In the genomic region with DNA sequence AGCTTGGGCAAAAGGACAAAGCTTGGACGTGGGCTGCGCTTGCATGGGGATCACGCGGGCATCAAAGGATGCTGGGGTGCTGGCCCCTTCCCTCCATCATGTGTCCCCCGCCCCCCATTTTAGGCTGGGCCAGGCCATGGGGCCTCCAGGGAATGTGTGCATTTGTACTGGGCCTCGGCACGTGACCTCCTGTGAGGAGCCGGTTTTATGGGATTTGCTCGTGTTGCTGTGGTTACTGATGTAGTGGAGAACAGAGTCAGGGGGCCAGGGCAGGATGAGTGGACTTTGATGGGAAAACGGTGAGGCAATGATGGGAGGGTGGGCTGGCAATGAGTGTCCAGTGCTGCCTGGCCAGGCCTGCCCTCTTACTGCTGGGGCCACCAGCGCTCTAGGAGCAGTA, we compare ENCODE assay signal across 26 cellular contexts.
"Had no signal": no experiment of that assay in that cellular context is flagged by ENCODE, and none has a peak within 500 bp of the region (broad histone marks: within the 10 kb centered on the region; RNA-seq: fewer than 3 reads in every experiment).

No MANE protein-coding gene starts in this region.

- H3K4me3 ChIP-seq: coronary artery, esophagus squamous epithelium, left lung, mucosa of descending colon, right lobe of liver, suprapubic skin, transverse colon, upper lobe of right lung, uterus had no signal

- DNase-seq: dermis blood vessel endothelial cell; effector memory CD4-positive, alpha-beta T cell; erythroblast; esophagus squamous epithelium; foreskin melanocyte; head of caudate nucleus; kidney; left lung; mesenchymal stem cell; mucosa of descending colon; naive B cell; nephron progenitor cell; right lobe of liver; small intestine; stimulated activated CD4-positive, alpha-beta T cell treated with anti-CD3 and anti-CD28 coated beads, Interleukin-15, amount 100 ng/mL, for 24 hours; stimulated activated CD4-positive, alpha-beta T cell treated with anti-CD3 and anti-CD28 coated beads, Interleukin-2, amount 100 ng/mL, for 48 hours; stimulated activated naive CD4-positive, alpha-beta T cell; stimulated activated naive CD8-positive, alpha-beta T cell treated with anti-CD3 and anti-CD28 coated beads, Interleukin-15, amount 100 ng/mL, for 72 hours; transverse colon; upper lobe of right lung; uterus had no signal

- H3K27me3 ChIP-seq: esophagus squamous epithelium, left lung, right lobe of liver, suprapubic skin, transverse colon, upper lobe of right lung, uterus had no signal

- ATAC-seq: left lung, mucosa of descending colon, upper lobe of right lung had no signal

- H3K4me3 Mint-ChIP-seq: mesothelial cell of epicardium; nephron progenitor cell; stimulated activated naive CD8-positive, alpha-beta T cell treated with anti-CD3 and anti-CD28 coated beads, Interleukin-15, amount 100 ng/mL, for 72 hours had no signal

- H3K9ac ChIP-seq: parathyroid adenoma had no signal

- H3K4me1 Mint-ChIP-seq: mesothelial cell of epicardium had no signal

- H3K27ac ChIP-seq: coronary artery, esophagus squamous epithelium, left lung, parathyroid adenoma, right lobe of liver, suprapubic skin, transverse colon, upper lobe of right lung, uterus had no signal

- H3K36me3 Mint-ChIP-seq: mesothelial cell of epicardium, naive B cell had no signal

- H3K27me3 Mint-ChIP-seq: progenitor cell of endocrine pancreas; stimulated activated naive CD8-positive, alpha-beta T cell treated with anti-CD3 and anti-CD28 coated beads, Interleukin-15, amount 100 ng/mL, for 72 hours had no signal

- H2AFZ ChIP-seq: parathyroid adenoma had no signal

- H3K9me3 Mint-ChIP-seq: mesothelial cell of epicardium; nephron progenitor cell; stimulated activated naive CD8-positive, alpha-beta T cell treated with anti-CD3 and anti-CD28 coated beads, Interleukin-15, amount 100 ng/mL, for 72 hours had no signal

- H3K27ac Mint-ChIP-seq: mesothelial cell of epicardium; nephron progenitor cell; progenitor cell of endocrine pancreas; stimulated activated naive CD8-positive, alpha-beta T cell treated with anti-CD3 and anti-CD28 coated beads, Interleukin-15, amount 100 ng/mL, for 72 hours had no signal

- H3K36me3 ChIP-seq: esophagus squamous epithelium, left lung, right lobe of liver, suprapubic skin, transverse colon, upper lobe of right lung, uterus had no signal

- H3K9me3 ChIP-seq: esophagus squamous epithelium, left lung, mucosa of descending colon, right lobe of liver, suprapubic skin, transverse colon, upper lobe of right lung, uterus had no signal

- FAIRE-seq: kidney, small intestine had no signal

- H3K4me1 ChIP-seq: esophagus squamous epithelium, left lung, right lobe of liver, suprapubic skin, transverse colon, upper lobe of right lung, uterus had no signal
